Comparison of ENCODE assay signal across 17 cellular contexts in the genomic region with DNA sequence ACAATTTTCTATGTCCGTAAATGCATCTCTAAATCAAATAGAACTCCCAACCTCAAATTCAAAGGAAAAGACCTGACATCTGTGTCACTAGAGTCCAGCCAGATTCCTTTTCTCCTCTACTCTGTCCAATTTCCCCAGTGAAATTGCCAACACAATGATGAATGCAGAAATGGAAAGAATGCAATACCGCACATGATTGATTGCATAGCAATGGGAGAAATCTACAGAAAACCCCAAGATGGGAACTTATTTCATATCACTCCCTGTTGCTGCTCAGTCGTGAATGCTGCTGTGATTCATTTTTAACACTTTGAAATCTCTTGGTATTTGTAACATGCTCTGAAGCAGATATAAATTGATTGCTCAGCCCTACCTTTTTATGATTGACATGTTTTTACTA.
"Had no signal": no experiment of that assay in that cellular context is flagged by ENCODE, and none has a peak within 500 bp of the region (broad histone marks: within the 10 kb centered on the region; RNA-seq: fewer than 3 reads in every experiment).

No MANE protein-coding gene starts in this region.

- H3K9me3 ChIP-seq: prostate gland, thoracic aorta had no signal

- H3K4me3 ChIP-seq: lung, prostate gland, smooth muscle cell, thoracic aorta had no signal

- H3K36me3 ChIP-seq: prostate gland, thoracic aorta had no signal

- ATAC-seq: activated CD8-positive, alpha-beta T cell treated with anti-CD3 and anti-CD28 coated beads, Interleukin-2, amount 10 ng/mL, durations not matched to agents 7 days and 5 days; activated naive CD4-positive, alpha-beta T cell treated with anti-CD3 and anti-CD28 coated beads, Interleukin-2, amount 50 U/mL, for 72 hours; effector memory CD8-positive, alpha-beta T cell; left colon; right cardiac atrium had no signal

- H3K4me2 ChIP-seq: smooth muscle cell had no signal

- H3K4me1 ChIP-seq: prostate gland had no signal

- H3K27ac ChIP-seq: prostate gland, thoracic aorta had no signal

- DNase-seq: activated CD4-positive, alpha-beta T cell treated with anti-CD3 and anti-CD28 coated beads, Interleukin-2, amount 10 ng/mL, durations not matched to agents 24 days and 14 days; activated CD4-positive, CD25-positive, alpha-beta regulatory T cell; activated CD8-positive, alpha-beta memory T cell treated with anti-CD3 and anti-CD28 coated beads, Interleukin-2, amount 50 U/mL, for 4 hours; activated CD8-positive, alpha-beta T cell treated with anti-CD3 and anti-CD28 coated beads, Interleukin-2, amount 10 ng/mL, durations not matched to agents 7 days and 5 days; activated gamma-delta T cell; activated T-cell treated with anti-CD3 and anti-CD28 coated beads, Interleukin-2, amount 50 U/mL, for 48 hours; anterior cingulate cortex; dermis blood vessel endothelial cell; effector memory CD8-positive, alpha-beta T cell; left colon; right cardiac atrium had no signal

- FAIRE-seq: islet of Langerhans had no signal
